Comparison of ENCODE assay signal across 8 cellular contexts in the genomic region with DNA sequence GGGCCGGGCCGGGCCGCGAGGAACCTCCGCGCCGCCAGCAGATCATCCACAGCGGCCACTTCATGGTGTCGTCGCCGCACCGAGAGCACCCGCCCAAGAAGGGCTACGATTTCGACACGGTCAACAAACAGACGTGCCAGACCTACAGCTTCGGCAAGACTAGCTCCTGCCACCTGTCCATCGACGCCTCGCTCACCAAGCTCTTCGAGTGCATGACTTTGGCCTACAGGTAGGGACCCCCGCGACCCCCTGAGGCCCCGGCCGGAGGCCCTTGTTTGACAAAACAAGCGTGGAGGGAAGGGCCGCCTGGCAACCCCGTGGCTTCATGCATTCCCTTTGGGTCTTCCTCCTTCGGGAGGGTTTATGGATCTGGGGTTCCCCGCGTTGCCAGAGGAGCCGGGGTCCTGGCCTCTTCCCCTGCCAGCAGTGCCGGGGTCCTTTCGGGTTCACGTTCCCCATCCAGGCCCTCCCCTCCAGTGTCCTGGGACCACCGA. TPM values are rescaled to one million over a fixed set of nuclear protein-coding genes. Genes with fewer than 3 reads are reported as not detected.
A peak's percentile ranks its signal among the peaks of the same experiment; 100 is the strongest.
DNase-seq lines count a peak whose midpoint lies in the region; ATAC-seq and TF ChIP-seq lines count a peak whose summit lies in the region.

No MANE protein-coding gene starts in this region.

- H3K36me3 ChIP-seq in RWPE2 (ENCODE audit: low read depth) (peaks cover 21% of the 10 kb centered on the region), upper lobe of right lung (peaks cover under 1% of the 10 kb centered on the region)

- no peaks in the 10 kb centered on the region for H3K9me3 ChIP-seq in RWPE2 (ENCODE audit: severe bottlenecking)
- no peaks in the 10 kb centered on the region for H3K9me3 ChIP-seq in mononuclear cell (ENCODE audit: low read depth, low read length)
- no peaks in the 10 kb centered on the region for H3K9me3 ChIP-seq in upper lobe of right lung

- peak; percentile 12 for ATAC-seq in GM21723 (IDR thresholded peaks at IDR 0.05; ENCODE audit: unreplicated experiment)
- no peak for ATAC-seq in RWPE2 (ENCODE audit: low read depth)
- no peak for ATAC-seq in upper lobe of right lung
- no peak for ATAC-seq in HG02642 (IDR thresholded peaks at IDR 0.05; ENCODE audit: poor library complexity, unreplicated experiment)

- peak overlapping the region; percentile 93 for H3K27ac ChIP-seq in RWPE2 (ENCODE audit: poor library complexity, severe bottlenecking)
- H3K27ac ChIP-seq in upper lobe of right lung: peak overlapping the region; percentile 87

- H3K4me3 ChIP-seq in AG10803 (ENCODE audit: low read length): peak overlapping the region; percentile 88
- peak overlapping the region; percentile 92 for H3K4me3 ChIP-seq in RWPE2 (ENCODE audit: severe bottlenecking)
- H3K4me3 ChIP-seq in mononuclear cell (ENCODE audit: low read length): peak overlapping the region; percentile 82
- H3K4me3 ChIP-seq in upper lobe of right lung: peak overlapping the region; percentile 81

- intact Hi-C loops in upper lobe of right lung (cut with DNase I): no loop called here

- DNase-seq in AG10803 (ENCODE audit: low read depth): no peak
- no peak for DNase-seq in RWPE2 (ENCODE audit: low spot score)
- DNase-seq in dermis blood vessel endothelial cell: peak; percentile 45
- peak; percentile 78 for DNase-seq in upper lobe of right lung
- DNase-seq in mucosa of gallbladder (ENCODE audit: low spot score): no peak

- H3K4me1 ChIP-seq in RWPE2 (ENCODE audit: insufficient read depth, poor library complexity, severe bottlenecking) (peaks cover 19% of the 10 kb centered on the region), mononuclear cell (ENCODE audit: insufficient read depth, low read length) (peaks cover 70% of the 10 kb centered on the region), upper lobe of right lung (peaks cover 34% of the 10 kb centered on the region)

- H3K27me3 ChIP-seq in RWPE2 (ENCODE audit: insufficient read depth, poor library complexity, severe bottlenecking) (no peaks in the 10 kb centered on the region), mononuclear cell (ENCODE audit: insufficient read depth, low read length) (no peaks in the 10 kb centered on the region), upper lobe of right lung (no peaks in the 10 kb centered on the region)

- TF ChIP-seq CTCF in AG10803 (conservative IDR thresholded peaks at IDR 0.05; ENCODE audit: low read length) (no peak), RWPE2 (IDR thresholded peaks at IDR 0.05; ENCODE audit: poor library complexity, severe bottlenecking) (no peak), upper lobe of right lung (IDR thresholded peaks at IDR 0.05) (no peak)

RNA-seq across cellular contexts. Expression of a gene that starts 0.5 kb away (rescaled TPM):
- total RNA-seq in dermis blood vessel endothelial cell (16.7 and 35.7 TPM in 2 replicates), mononuclear cell (27.1 TPM), upper lobe of right lung (57.4 TPM), mucosa of gallbladder (89.7 TPM)

RNA-seq across cellular contexts. Expression of a gene that starts 57.4 kb away (rescaled TPM):
- total RNA-seq in dermis blood vessel endothelial cell (4.6 and 6.8 TPM in 2 replicates), mononuclear cell (6.2 TPM), upper lobe of right lung (11.4 TPM), mucosa of gallbladder (17.7 TPM)

Comparison
In these comparisons a context has a peak if more than half of its experiments do, and no peak if none do; other contexts are left out.
1. DNase-seq: peak in dermis blood vessel endothelial cell (single experiment) and upper lobe of right lung (single experiment); none in AG10803 (single experiment), RWPE2 (single experiment) and mucosa of gallbladder (single experiment).
2. Peak in every context shown above with its lines, with median percentiles within 50 percentile points of each other: H3K4me3 ChIP-seq.